ENCODE assay signal across 13 cellular contexts in the genomic region with DNA sequence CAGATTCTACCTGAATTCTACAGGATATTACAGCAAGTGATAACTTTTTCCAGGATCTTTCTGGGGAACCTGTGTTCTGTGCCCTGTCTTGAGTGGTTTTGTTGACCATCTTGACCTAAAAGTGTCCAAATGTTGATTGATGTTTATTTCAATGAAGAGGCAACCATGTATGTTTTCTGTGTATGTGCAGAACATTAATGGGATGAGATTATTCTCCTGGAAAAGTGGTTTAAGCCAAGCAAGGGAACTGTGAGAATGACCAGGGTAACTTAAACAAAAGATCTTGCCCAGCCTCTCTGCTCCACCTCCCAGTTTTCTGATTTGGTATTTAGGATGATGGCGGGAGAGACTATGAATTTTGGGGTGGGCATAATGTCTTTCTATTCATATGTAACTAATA. TPM values are rescaled to one million over a fixed set of nuclear protein-coding genes. Genes with fewer than 3 reads are reported as not detected.
A peak's percentile ranks its signal among the peaks of the same experiment; 100 is the strongest.
DNase-seq lines count a peak whose midpoint lies in the region.
"Had no signal": no experiment of that assay in that cellular context is flagged by ENCODE, and none has a peak within 500 bp of the region (broad histone marks: within the 10 kb centered on the region; RNA-seq: fewer than 3 reads in every experiment).

No MANE protein-coding gene starts in this region.

- no peak overlapping the region for H2AFZ ChIP-seq in mesenchymal stem cell (ENCODE audit: low read depth, low read length)

- no peak overlapping the region for H2AK5ac ChIP-seq in mesenchymal stem cell (ENCODE audit: low read length, severe bottlenecking)

- H3K9ac ChIP-seq in adipocyte (ENCODE audit: low read length) (peak overlapping the region; percentile 30), mesenchymal stem cell (ENCODE audit: low read length) (peak overlapping the region; percentile 68)

- no peak overlapping the region for H3K23ac ChIP-seq in mesenchymal stem cell (ENCODE audit: low read length in 2 of 2)

- H2BK5ac ChIP-seq in mesenchymal stem cell (ENCODE audit: low read depth, low read length, poor library complexity, severe bottlenecking): no peak overlapping the region

- no peak overlapping the region for H4K91ac ChIP-seq in mesenchymal stem cell (ENCODE audit: low read length)

- H3K27me3 ChIP-seq in adipocyte (replicated peaks; ENCODE audit: control insufficient read depth, insufficient read depth, low read length): no peaks in the 10 kb centered on the region
- no peaks in the 10 kb centered on the region for H3K27me3 ChIP-seq in mesenchymal stem cell (ENCODE audit: control insufficient read depth in 1 of 2, insufficient read depth in 1 of 2, low read length in 2 of 2)

- H3K18ac ChIP-seq in mesenchymal stem cell (ENCODE audit: low read depth in 1 of 2, low read length in 2 of 2): no peak overlapping the region

- H2BK120ac ChIP-seq in mesenchymal stem cell (ENCODE audit: low read depth, low read length): no peak overlapping the region

- peaks cover 10% of the 10 kb centered on the region for H3K9me3 ChIP-seq in KOPT-K1 (ENCODE audit: insufficient read depth, low read length, poor library complexity, severe bottlenecking)
- peaks cover 3% of the 10 kb centered on the region for H3K9me3 ChIP-seq in adipocyte (ENCODE audit: control insufficient read depth, low read length)
- peaks cover 4% of the 10 kb centered on the region for H3K9me3 ChIP-seq in mesenchymal stem cell (ENCODE audit: control insufficient read depth, low read length)

- no peak overlapping the region for H2BK15ac ChIP-seq in mesenchymal stem cell (ENCODE audit: low read depth, poor library complexity, severe bottlenecking)

- H3K27ac ChIP-seq in KOPT-K1 (ENCODE audit: low read depth, low read length, poor library complexity, severe bottlenecking): peak overlapping the region; percentile 97
- no peak overlapping the region for H3K27ac ChIP-seq in mesenchymal stem cell (ENCODE audit: low read length, poor library complexity, severe bottlenecking)

- no CpG with 5 or more reads among the region's 1 CpG for WGBS in mesenchymal stem cell

- no peak for DNase-seq in adipocyte (ENCODE audit: low read depth)
- no peak for DNase-seq in mesenchymal stem cell
- DNase-seq in superior temporal gyrus (ENCODE audit: extremely low spot score): peak; percentile 53
- no peak for DNase-seq in HUDEP-2 (lab: John Stamatoyannopoulos, UW; ENCODE audit: unreplicated experiment in 76 of 76)
- no peak for DNase-seq in NCI-H2029 treated with DMSO at 0.1 percent for 48 hours (lab: John Stamatoyannopoulos, UW)
- DNase-seq in kidney tubule cell (ENCODE audit: low spot score): no peak
- DNase-seq: activated T-cell treated with anti-CD3 and anti-CD28 coated beads for 4 hours, Calu3, lower lobe of right lung, NCI-H524, SIG-M5, WERI-Rb-1 had no signal

- H3K4me2 ChIP-seq in mesenchymal stem cell (ENCODE audit: low read length, poor library complexity, severe bottlenecking): no peak overlapping the region

- peak overlapping the region; percentile 69 for H4K8ac ChIP-seq in mesenchymal stem cell (ENCODE audit: low read length)

- H3K4me3 ChIP-seq in adipocyte (ENCODE audit: low read length): peak overlapping the region; percentile 72
- H3K4me3 ChIP-seq in mesenchymal stem cell (ENCODE audit: insufficient read depth in 1 of 2, low read depth in 1 of 2, low read length in 2 of 2): peak overlapping the region in 1 of 2 experiments; percentile 73

- no peak overlapping the region for H3K4ac ChIP-seq in mesenchymal stem cell (ENCODE audit: low read depth in 1 of 2, low read length in 2 of 2)

- no peaks in the 10 kb centered on the region for H3K79me1 ChIP-seq in mesenchymal stem cell (replicated peaks; ENCODE audit: low read length, poor library complexity, severe bottlenecking)

- no peak overlapping the region for H2BK12ac ChIP-seq in mesenchymal stem cell (ENCODE audit: low read length in 2 of 2)

- no peak overlapping the region for H3K14ac ChIP-seq in mesenchymal stem cell (ENCODE audit: low read length in 2 of 2)

- no peaks in the 10 kb centered on the region for H3K36me3 ChIP-seq in KOPT-K1 (ENCODE audit: insufficient read depth, low read length)
- no peaks in the 10 kb centered on the region for H3K36me3 ChIP-seq in adipocyte (ENCODE audit: control insufficient read depth, insufficient read depth, low read length, severe bottlenecking)
- H3K36me3 ChIP-seq in mesenchymal stem cell (ENCODE audit: control insufficient read depth in 1 of 2, insufficient read depth in 2 of 2, low read depth in 1 of 2, low read length in 2 of 2): no peaks in the 10 kb centered on the region
- H3K36me3 ChIP-seq: lower lobe of right lung, WERI-Rb-1 had no signal

- peaks cover 34% of the 10 kb centered on the region for H3K4me1 ChIP-seq in adipocyte (ENCODE audit: control insufficient read depth, insufficient read depth, low read length)
- H3K4me1 ChIP-seq in mesenchymal stem cell (ENCODE audit: control insufficient read depth, insufficient read depth, low read depth, low read length): peaks cover 4% of the 10 kb centered on the region

RNA-seq across cellular contexts. Expression of a gene that starts 1.0 kb away (rescaled TPM):
- 0.59 TPM for polyA plus RNA-seq in mesenchymal stem cell (2013, experiment 1 of 2)
- 0.48 TPM for polyA plus RNA-seq in mesenchymal stem cell (2013, experiment 2 of 2)
